19 cellular contexts compared by ENCODE assay signal in genomic region chr5:149056611-149057165, GRCh38. TPM values are rescaled to one million over a fixed set of nuclear protein-coding genes. Genes with fewer than 3 reads are reported as not detected.
DNase-seq lines count a peak whose midpoint lies in the region; ATAC-seq, FAIRE-seq and TF ChIP-seq lines count a peak whose summit lies in the region.
"Had no signal": no experiment of that assay in that cellular context is flagged by ENCODE, and none has a peak within 500 bp of the region (broad histone marks: within the 10 kb centered on the region; RNA-seq: fewer than 3 reads in every experiment).

No MANE protein-coding gene starts in this region.

- WGBS in A549 (ENCODE audit: missing lambda C conversion rate) = 39% methylated on average over 3 of the region's 3 CpGs

- H3K4me3 ChIP-seq in A549 (no peak overlapping the region), choroid plexus epithelial cell (ENCODE audit: low read depth, low read length) (no peak overlapping the region)
- H3K4me3 ChIP-seq: PC-9 had no signal

- no peak for TF ChIP-seq CTCF in A549 (IDR thresholded peaks at IDR 0.05)
- TF ChIP-seq CTCF in choroid plexus epithelial cell (conservative IDR thresholded peaks at IDR 0.05; ENCODE audit: low read depth, low read length) = no peak

- ATAC-seq in A549 (no peak), left lobe of liver (no peak), GM21619 (IDR thresholded peaks at IDR 0.05; ENCODE audit: unreplicated experiment) (no peak)
- no peak for ATAC-seq in activated T-helper 17 cell treated with anti-CD3 and anti-CD28 coated beads, Interleukin-2, amount 50 U/mL, for 72 hours (replicated peaks)

- peaks cover 13% of the 10 kb centered on the region for H3K27me3 Mint-ChIP-seq in activated T-helper 17 cell treated with anti-CD3 and anti-CD28 coated beads, Interleukin-2, amount 50 U/mL, for 72 hours

- no peaks in the 10 kb centered on the region for H3K9me3 Mint-ChIP-seq in activated T-helper 17 cell treated with anti-CD3 and anti-CD28 coated beads, Interleukin-2, amount 50 U/mL, for 72 hours

- CTCF ChIA-PET in A549 (lab: Yijun Ruan, JAX) = interaction anchor here (0.9 to 1.9 kb wide), 6 partner anchors 10 to 574 kb away, joined by 3 to 7 read pairs (median 4); no protein-coding TSS in a partner anchor

- H3K4me1 Mint-ChIP-seq in activated T-helper 17 cell treated with anti-CD3 and anti-CD28 coated beads, Interleukin-2, amount 50 U/mL, for 72 hours = no peaks in the 10 kb centered on the region
- H3K4me1 Mint-ChIP-seq: H9 had no signal

- no peak for TF ChIP-seq EP300 in A549 (IDR thresholded peaks at IDR 0.05)

- H3K36me3 Mint-ChIP-seq in activated T-helper 17 cell treated with anti-CD3 and anti-CD28 coated beads, Interleukin-2, amount 50 U/mL, for 72 hours (ENCODE audit: low read depth) = no peaks in the 10 kb centered on the region

- H3K27ac ChIP-seq in A549 = no peak overlapping the region
- H3K27ac ChIP-seq: PC-9 had no signal

- no peak overlapping the region for H3K4me2 ChIP-seq in A549
- H3K4me2 ChIP-seq: PC-9 had no signal

- TF ChIP-seq POLR2A in A549 (IDR thresholded peaks at IDR 0.05; ENCODE audit: low read length) = no peak
- no peak for TF ChIP-seq POLR2A in GM12891 (IDR thresholded peaks at IDR 0.05; ENCODE audit: low read depth, low read length)

- H3K4me3 Mint-ChIP-seq in activated T-helper 17 cell treated with anti-CD3 and anti-CD28 coated beads, Interleukin-2, amount 50 U/mL, for 72 hours = no peak overlapping the region
- H3K4me3 Mint-ChIP-seq: CD14-positive monocyte, H9 had no signal

- H3K9me3 ChIP-seq in A549 = 0 out of 3 replicates have a peak, but pooled peaks cover 6% of the 10 kb centered on the region
- H3K9me3 ChIP-seq: Caco-2 had no signal

- POLR2A ChIA-PET in A549 (lab: Yijun Ruan, JAX) = no interaction called here

- no peak for FAIRE-seq in A549 (lab: Jason Lieb, UNC)
- peak; percentile 65 for FAIRE-seq in frontal cortex (lab: Jason Lieb, UNC)
- FAIRE-seq in GM12891 (lab: Jason Lieb, UNC) = no peak

- TF ChIP-seq RAD21 in A549 (conservative IDR thresholded peaks at IDR 0.05 in 1 of 2, IDR thresholded peaks at IDR 0.05 in 1 of 2) = no peak

- no peaks in the 10 kb centered on the region for H3K4me1 ChIP-seq in A549

- DNase-seq in A549 (ENCODE audit: low read depth in 1 of 2, low spot score in 1 of 2) = no peak
- DNase-seq in LHCN-M2 (ENCODE audit: low read depth) = peak; percentile 25
- DNase-seq in choroid plexus epithelial cell (ENCODE audit: low read depth) = peak; percentile 63
- no peak for DNase-seq in frontal cortex (ENCODE audit: low spot score in 2 of 2)
- DNase-seq in left lobe of liver (ENCODE audit: low spot score) = no peak
- DNase-seq in GM12891 (ENCODE audit: insufficient read length, low spot score) = no peak
- DNase-seq: AML-193, Caco-2, H9, Kasumi-1, MV-4-11, NCI-H1417 treated with DMSO at 0.1 percent for 48 hours, NCI-H2029, NCI-H2171, NCI-H748 treated with DMSO at 0.1 percent for 48 hours, PC-9 had no signal

- H3K27ac Mint-ChIP-seq in activated T-helper 17 cell treated with anti-CD3 and anti-CD28 coated beads, Interleukin-2, amount 50 U/mL, for 72 hours = no peak overlapping the region
- H3K27ac Mint-ChIP-seq: CD14-positive monocyte, H9 had no signal

TF ChIP-seq in A549, 52 proteins besides CTCF, POLR2A, EP300 and RAD21:
- TF ChIP-seq MAFK (IDR thresholded peaks at IDR 0.05; ENCODE audit: partially characterized antibody) (peak; percentile 36), HEYL (CRISPR knock-in tag; IDR thresholded peaks at IDR 0.05) (no peak), NR3C1 (IDR thresholded peaks at IDR 0.05) (no peak)

TF ChIP-seq in GM12891, 5 proteins besides CTCF, POLR2A, EP300 and RAD21:
- TF ChIP-seq TAF1 (IDR thresholded peaks at IDR 0.05; ENCODE audit: low read depth, low read length) = no peak

RNA-seq across cellular contexts. Expression of gene SH3TC2, which starts 6.2 kb away (rescaled TPM):
- 0.06 and 0.17 TPM in 2 replicates for polyA plus RNA-seq in A549 (2011; rRNA removed)
- 0.08 and 0.09 TPM in 2 replicates for polyA plus RNA-seq in A549 (2012; cell fraction: cytosol; rRNA removed)
- polyA plus RNA-seq in A549 (2012; cell fraction: nucleus; rRNA removed) = 0.23 and 0.26 TPM in 2 replicates
- polyA plus RNA-seq in A549 (2017; fragmentation: RNase III; extraction: RNeasy Plus Mini Kit Qiagen cat#74134 plus additional on column Dnase treatment) = 0.30 to 0.55 TPM (median 0.34 TPM) in 3 replicates
- 0.41 and 0.54 TPM in 2 replicates for polyA minus RNA-seq in A549 (2011; rRNA and poly(A)+ RNA removed)
- total RNA-seq in LHCN-M2 (2014; rRNA removed) = 3.6 and 4.4 TPM in 2 replicates
- 1.5 TPM for polyA plus RNA-seq in LHCN-M2 (2012)
- total RNA-seq in frontal cortex = 0.41 TPM
- total RNA-seq in left lobe of liver = 0.43 TPM
- not detected for total RNA-seq in activated T-helper 17 cell treated with anti-CD3 and anti-CD28 coated beads, Interleukin-2, amount 50 U/mL, for 72 hours
- not detected for polyA plus RNA-seq in GM12891 (2012; ENCODE audit: low read depth, missing spikeins)
- total RNA-seq: H9 had no signal

Comparison
In these comparisons a context has a peak if more than half of its experiments do, and no peak if none do; other contexts are left out.
1. DNase-seq: peak in LHCN-M2 (single experiment) and choroid plexus epithelial cell (single experiment); none in A549 (0 of 2), frontal cortex (0 of 2), left lobe of liver (single experiment) and GM12891 (single experiment).